12 cellular contexts compared by ENCODE assay signal in the genomic region with DNA sequence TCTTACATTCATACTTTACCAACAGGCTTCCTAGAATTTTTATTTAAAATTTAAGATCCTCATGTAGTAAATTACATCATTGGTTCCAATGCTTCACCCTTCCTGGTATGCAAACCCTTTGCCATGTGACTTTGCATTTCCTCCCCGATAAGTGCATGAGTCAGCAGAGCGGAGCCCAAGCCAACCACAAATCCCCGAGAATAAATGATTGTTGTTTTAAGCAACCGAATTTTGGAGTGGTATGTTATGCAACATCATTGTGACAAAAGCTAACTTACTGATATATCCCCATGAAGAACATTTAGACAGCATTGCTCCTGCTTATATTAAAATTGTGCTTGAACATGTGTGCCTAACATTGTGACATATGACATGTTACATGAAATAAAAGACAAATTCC.
DNase-seq lines count a peak whose midpoint lies in the region; TF ChIP-seq lines count a peak whose summit lies in the region.
"Had no signal": no experiment of that assay in that cellular context is flagged by ENCODE, and none has a peak within 500 bp of the region (broad histone marks: within the 10 kb centered on the region; RNA-seq: fewer than 3 reads in every experiment).

No MANE protein-coding gene starts in this region.

- no peak overlapping the region for H3K4me3 ChIP-seq in foreskin fibroblast (ENCODE audit: low read depth in 1 of 2, low read length in 2 of 2)
- no peak overlapping the region for H3K4me3 ChIP-seq in dorsolateral prefrontal cortex
- H3K4me3 ChIP-seq: cardiac muscle cell had no signal

- intact Hi-C loops in dorsolateral prefrontal cortex (cut with DNase I) = no loop called here

- H3K27me3 ChIP-seq in dorsolateral prefrontal cortex = peaks cover 0 to 45% (median 6%) of the 10 kb centered on the region in 45 donors
- H3K27me3 ChIP-seq: cardiac muscle cell had no signal

- no peaks in the 10 kb centered on the region for H3K36me3 Mint-ChIP-seq in type B pancreatic cell

- H3K27me3 Mint-ChIP-seq in type B pancreatic cell = no peaks in the 10 kb centered on the region
- H3K27me3 Mint-ChIP-seq: stimulated activated naive CD8-positive, alpha-beta T cell treated with anti-CD3 and anti-CD28 coated beads, Interleukin-15, amount 100 ng/mL, for 72 hours had no signal

- DNase-seq in DMS53 (lab: John Stamatoyannopoulos, UW) = peak; percentile 50
- no peak for DNase-seq in DMS53 treated with DMSO at 0.1 percent for 48 hours (lab: John Stamatoyannopoulos, UW; ENCODE audit: unreplicated experiment)
- peak; percentile 11 for DNase-seq in SK-MEL-5 (ENCODE audit: low read depth, low spot score)
- peak; percentile 80 to 88 for DNase-seq in foreskin fibroblast
- no peak for DNase-seq in type B pancreatic cell (ENCODE audit: extremely low spot score, unreplicated experiment)
- no peak for DNase-seq in dorsolateral prefrontal cortex
- DNase-seq in NCI-H69 (lab: John Stamatoyannopoulos, UW) = no peak
- DNase-seq in activated CD4-positive, CD25-positive, alpha-beta regulatory T cell (lab: John Stamatoyannopoulos, UW) = no peak
- DNase-seq: stimulated activated naive CD8-positive, alpha-beta T cell treated with anti-CD3 and anti-CD28 coated beads, Interleukin-15, amount 100 ng/mL, for 72 hours had no signal

- peak overlapping the region; percentile 68 for H3K27ac Mint-ChIP-seq in type B pancreatic cell
- H3K27ac Mint-ChIP-seq: nephron; stimulated activated naive CD8-positive, alpha-beta T cell treated with anti-CD3 and anti-CD28 coated beads, Interleukin-15, amount 100 ng/mL, for 72 hours had no signal

- no peak overlapping the region for H3K27ac ChIP-seq in dorsolateral prefrontal cortex
- H3K27ac ChIP-seq: 22Rv1, cardiac muscle cell had no signal

- no peaks in the 10 kb centered on the region for H3K4me1 Mint-ChIP-seq in type B pancreatic cell (ENCODE audit: unreplicated experiment)
- H3K4me1 Mint-ChIP-seq: nephron; stimulated activated naive CD8-positive, alpha-beta T cell treated with anti-CD3 and anti-CD28 coated beads, Interleukin-15, amount 100 ng/mL, for 72 hours had no signal

- no peak for TF ChIP-seq CTCF in foreskin fibroblast (IDR thresholded peaks at IDR 0.05; ENCODE audit: low read depth, low read length)
- TF ChIP-seq CTCF in type B pancreatic cell (conservative IDR thresholded peaks at IDR 0.05) = no peak
- no peak for TF ChIP-seq CTCF in dorsolateral prefrontal cortex (IDR thresholded peaks at IDR 0.05 in 54 of 56, conservative IDR thresholded peaks at IDR 0.05 in 2 of 56; ENCODE audit: low read depth in 1 of 56, partially characterized antibody in 56 of 56)

- in situ Hi-C loops in SK-MEL-5 (cut with HindIII; ENCODE audit: low pct_unique_long_range_greater_than_20kb, low sequenced_read_pairs) = no loop called here

- peaks cover 6% of the 10 kb centered on the region for H3K9me3 Mint-ChIP-seq in type B pancreatic cell
- H3K9me3 Mint-ChIP-seq: stimulated activated naive CD8-positive, alpha-beta T cell treated with anti-CD3 and anti-CD28 coated beads, Interleukin-15, amount 100 ng/mL, for 72 hours had no signal

- peak overlapping the region; percentile 12 for H3K4me3 Mint-ChIP-seq in type B pancreatic cell
- H3K4me3 Mint-ChIP-seq: nephron; stimulated activated naive CD8-positive, alpha-beta T cell treated with anti-CD3 and anti-CD28 coated beads, Interleukin-15, amount 100 ng/mL, for 72 hours had no signal

Comparison
In these comparisons a context has a peak if more than half of its experiments do, and no peak if none do; other contexts are left out.
1. DNase-seq: peak in DMS53 (single experiment), SK-MEL-5 (single experiment) and foreskin fibroblast (2 of 2); none in DMS53 treated with DMSO at 0.1 percent for 48 hours (single experiment), type B pancreatic cell (single experiment), dorsolateral prefrontal cortex (0 of 10), NCI-H69 (single experiment) and activated CD4-positive, CD25-positive, alpha-beta regulatory T cell (0 of 4).